In the genomic region with DNA sequence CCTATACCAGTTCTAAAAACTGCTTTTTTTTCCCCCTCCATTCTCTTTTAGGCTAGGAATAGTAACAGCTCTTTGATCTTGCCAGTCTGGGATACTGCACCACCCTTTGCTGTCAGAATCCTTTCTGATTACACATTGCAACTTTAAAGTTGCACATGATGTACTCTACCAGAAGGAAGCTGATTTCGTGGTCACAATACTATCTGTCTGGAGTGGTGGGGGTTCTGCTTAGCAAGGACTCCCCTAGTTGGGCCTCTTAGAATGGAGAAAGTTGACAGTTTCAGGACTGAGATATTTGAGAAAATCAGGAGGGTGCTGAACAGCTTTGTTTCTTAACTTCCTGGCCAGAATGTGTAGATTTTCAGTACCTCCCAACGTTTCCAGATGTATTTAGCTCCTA, we compare ENCODE assay signal across 1 cellular context.
TF ChIP-seq lines count a peak whose summit lies in the region.

No MANE protein-coding gene starts in this region.

TF ChIP-seq in K562, 482 proteins besides CTCF, POLR2A, EP300 and RAD21 (continued from another document):
- TF ChIP-seq, protein P1, sequence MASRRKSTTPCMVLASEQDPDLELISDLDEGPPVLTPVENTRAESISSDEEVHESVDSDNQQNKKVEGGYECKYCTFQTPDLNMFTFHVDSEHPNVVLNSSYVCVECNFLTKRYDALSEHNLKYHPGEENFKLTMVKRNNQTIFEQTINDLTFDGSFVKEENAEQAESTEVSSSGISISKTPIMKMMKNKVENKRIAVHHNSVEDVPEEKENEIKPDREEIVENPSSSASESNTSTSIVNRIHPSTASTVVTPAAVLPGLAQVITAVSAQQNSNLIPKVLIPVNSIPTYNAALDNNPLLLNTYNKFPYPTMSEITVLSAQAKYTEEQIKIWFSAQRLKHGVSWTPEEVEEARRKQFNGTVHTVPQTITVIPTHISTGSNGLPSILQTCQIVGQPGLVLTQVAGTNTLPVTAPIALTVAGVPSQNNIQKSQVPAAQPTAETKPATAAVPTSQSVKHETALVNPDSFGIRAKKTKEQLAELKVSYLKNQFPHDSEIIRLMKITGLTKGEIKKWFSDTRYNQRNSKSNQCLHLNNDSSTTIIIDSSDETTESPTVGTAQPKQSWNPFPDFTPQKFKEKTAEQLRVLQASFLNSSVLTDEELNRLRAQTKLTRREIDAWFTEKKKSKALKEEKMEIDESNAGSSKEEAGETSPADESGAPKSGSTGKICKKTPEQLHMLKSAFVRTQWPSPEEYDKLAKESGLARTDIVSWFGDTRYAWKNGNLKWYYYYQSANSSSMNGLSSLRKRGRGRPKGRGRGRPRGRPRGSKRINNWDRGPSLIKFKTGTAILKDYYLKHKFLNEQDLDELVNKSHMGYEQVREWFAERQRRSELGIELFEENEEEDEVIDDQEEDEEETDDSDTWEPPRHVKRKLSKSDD (conservative IDR thresholded peaks at IDR 0.05; ENCODE audit: low read length): no peak
